ENCODE assay signal across 1 cellular context in the genomic region with DNA sequence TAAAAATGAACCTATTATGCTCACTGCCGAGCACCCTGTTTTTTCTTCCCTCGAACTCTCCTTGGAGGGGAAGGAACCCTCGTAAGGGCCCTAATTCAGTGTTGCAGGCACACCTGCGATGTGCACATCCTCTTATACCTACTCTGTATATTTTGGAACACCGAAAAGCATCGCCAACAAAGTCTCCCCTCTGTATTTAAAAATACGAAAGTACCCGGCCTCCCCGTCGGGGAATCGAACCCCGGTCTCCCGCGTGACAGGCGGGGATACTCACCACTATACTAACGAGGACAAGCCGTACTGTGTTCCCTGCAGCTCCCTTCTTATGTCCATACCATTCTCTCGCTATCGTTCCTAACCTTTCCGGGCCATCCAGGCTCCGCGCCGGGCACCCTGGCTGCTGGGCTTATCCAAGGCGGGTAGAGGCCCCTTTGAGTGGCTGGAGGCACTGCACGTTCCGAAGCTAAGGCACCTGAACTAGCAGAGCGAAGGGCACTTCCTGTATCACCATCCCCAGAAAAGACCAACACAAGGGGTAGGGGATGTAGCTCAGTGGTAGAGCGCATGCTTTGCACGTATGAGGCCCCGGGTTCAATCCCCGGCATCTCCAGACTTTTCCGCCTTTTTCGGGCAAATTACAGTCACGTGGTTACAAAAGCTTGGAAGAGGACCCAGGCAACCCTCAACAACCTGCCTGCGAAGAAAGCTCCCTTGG.
TF ChIP-seq lines count a peak whose summit lies in the region.

No MANE protein-coding gene starts in this region.

TF ChIP-seq in GM12878, 131 proteins besides CTCF, POLR2A, EP300 and RAD21 (continued from another document and continues in another):
- TF ChIP-seq, protein P1, sequence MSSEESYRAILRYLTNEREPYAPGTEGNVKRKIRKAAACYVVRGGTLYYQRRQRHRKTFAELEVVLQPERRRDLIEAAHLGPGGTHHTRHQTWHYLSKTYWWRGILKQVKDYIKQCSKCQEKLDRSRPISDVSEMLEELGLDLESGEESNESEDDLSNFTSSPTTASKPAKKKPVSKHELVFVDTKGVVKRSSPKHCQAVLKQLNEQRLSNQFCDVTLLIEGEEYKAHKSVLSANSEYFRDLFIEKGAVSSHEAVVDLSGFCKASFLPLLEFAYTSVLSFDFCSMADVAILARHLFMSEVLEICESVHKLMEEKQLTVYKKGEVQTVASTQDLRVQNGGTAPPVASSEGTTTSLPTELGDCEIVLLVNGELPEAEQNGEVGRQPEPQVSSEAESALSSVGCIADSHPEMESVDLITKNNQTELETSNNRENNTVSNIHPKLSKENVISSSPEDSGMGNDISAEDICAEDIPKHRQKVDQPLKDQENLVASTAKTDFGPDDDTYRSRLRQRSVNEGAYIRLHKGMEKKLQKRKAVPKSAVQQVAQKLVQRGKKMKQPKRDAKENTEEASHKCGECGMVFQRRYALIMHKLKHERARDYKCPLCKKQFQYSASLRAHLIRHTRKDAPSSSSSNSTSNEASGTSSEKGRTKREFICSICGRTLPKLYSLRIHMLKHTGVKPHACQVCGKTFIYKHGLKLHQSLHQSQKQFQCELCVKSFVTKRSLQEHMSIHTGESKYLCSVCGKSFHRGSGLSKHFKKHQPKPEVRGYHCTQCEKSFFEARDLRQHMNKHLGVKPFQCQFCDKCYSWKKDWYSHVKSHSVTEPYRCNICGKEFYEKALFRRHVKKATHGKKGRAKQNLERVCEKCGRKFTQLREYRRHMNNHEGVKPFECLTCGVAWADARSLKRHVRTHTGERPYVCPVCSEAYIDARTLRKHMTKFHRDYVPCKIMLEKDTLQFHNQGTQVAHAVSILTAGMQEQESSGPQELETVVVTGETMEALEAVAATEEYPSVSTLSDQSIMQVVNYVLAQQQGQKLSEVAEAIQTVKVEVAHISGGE (CRISPR knock-in tag; IDR thresholded peaks at IDR 0.05), result peak; percentile 43; the same call in 1 of the 2 replicates
- TF ChIP-seq RUNX3 (IDR thresholded peaks at IDR 0.05; ENCODE audit: low read length) (peak; percentile 40; the same call in 1 of the 2 replicates), CREM (IDR thresholded peaks at IDR 0.05; ENCODE audit: low read depth) (0 out of 2 replicates have a peak, but pooled peaks have one; percentile 14), DPF2 (IDR thresholded peaks at IDR 0.05) (no peak), NR2F1 (conservative IDR thresholded peaks at IDR 0.05) (peak; percentile 46; the same call in 1 of the 2 replicates), YY1 (IDR thresholded peaks at IDR 0.05; ENCODE audit: low read depth, low read length) (peak; percentile 58), SPI1 (IDR thresholded peaks at IDR 0.05; ENCODE audit: borderline replicate concordance, insufficient read depth, low read depth, low read length) (peak; percentile 60; the same call in 1 of the 2 replicates), STAT1 (conservative IDR thresholded peaks at IDR 0.05) (peak; percentile 96; the same call in 1 of the 2 replicates), TARDBP (IDR thresholded peaks at IDR 0.05; ENCODE audit: borderline replicate concordance) (peak; percentile 90; the same call in 1 of the 2 replicates), NFYA (IDR thresholded peaks at IDR 0.05; ENCODE audit: borderline replicate concordance, low read depth, low read length) (no peak), ZNF622 (IDR thresholded peaks at IDR 0.05) (no peak), SMAD1 (IDR thresholded peaks at IDR 0.05; ENCODE audit: low read depth, partially characterized antibody) (no peak), EED (IDR thresholded peaks at IDR 0.05; ENCODE audit: low read depth) (peak; percentile 62), PAX5 (IDR thresholded peaks at IDR 0.05; ENCODE audit: borderline replicate concordance, low read depth, low read length) (0 out of 2 replicates have a peak, but pooled peaks have one; percentile 30), TCF12 (IDR thresholded peaks at IDR 0.05; ENCODE audit: low read depth, low read length) (no peak), GATAD2B (conservative IDR thresholded peaks at IDR 0.05; ENCODE audit: low read depth) (peak; percentile 84; the same call in 1 of the 2 replicates), RELA (IDR thresholded peaks at IDR 0.05; ENCODE audit: borderline replicate concordance, partially characterized antibody) (peak; percentile 77), TCF7 (IDR thresholded peaks at IDR 0.05; ENCODE audit: borderline replicate concordance) (peak; percentile 58; the same call in 1 of the 2 replicates), MYB (IDR thresholded peaks at IDR 0.05; ENCODE audit: borderline replicate concordance, low read depth, low read length) (no peak), BACH1 (IDR thresholded peaks at IDR 0.05; ENCODE audit: borderline replicate concordance) (peak; percentile 12; the same call in 1 of the 2 replicates), IKZF1 (conservative IDR thresholded peaks at IDR 0.05) (peak; percentile 88), SREBF1 (IDR thresholded peaks at IDR 0.05; ENCODE audit: low read length) (no peak), TBL1XR1 (IDR thresholded peaks at IDR 0.05; ENCODE audit: low read depth, low read length) (peak; percentile 76; the same call in 1 of the 2 replicates), MEF2B (IDR thresholded peaks at IDR 0.05; ENCODE audit: partially characterized antibody, poor library complexity, severe bottlenecking) (peak; percentile 39), FOS (IDR thresholded peaks at IDR 0.05; ENCODE audit: borderline replicate concordance, extremely low read depth, insufficient read length) (no peak), BHLHE40 (IDR thresholded peaks at IDR 0.05; ENCODE audit: borderline replicate concordance in 1 of 2, low read depth in 2 of 2, low read length in 1 of 2) (peak in 1 of 2 experiments; percentile 36; a peak in 1 of 4 replicates), MXI1 (IDR thresholded peaks at IDR 0.05; ENCODE audit: low read depth, low read length) (no peak; the same call in 1 of the 2 replicates), POLR2AphosphoS2 (IDR thresholded peaks at IDR 0.05; ENCODE audit: low read depth, low read length) (no peak), MTA3 (IDR thresholded peaks at IDR 0.05; ENCODE audit: borderline replicate concordance, low read length) (peak; percentile 73; the same call in 1 of the 2 replicates), JUNB (IDR thresholded peaks at IDR 0.05) (peak; percentile 21; the same call in 1 of the 2 replicates), KLF5 (IDR thresholded peaks at IDR 0.05; ENCODE audit: partially characterized antibody) (peak; percentile 91), FOXK2 (IDR thresholded peaks at IDR 0.05) (no peak; the same call in none of the 2 replicates)
- TF ChIP-seq, protein P2, sequence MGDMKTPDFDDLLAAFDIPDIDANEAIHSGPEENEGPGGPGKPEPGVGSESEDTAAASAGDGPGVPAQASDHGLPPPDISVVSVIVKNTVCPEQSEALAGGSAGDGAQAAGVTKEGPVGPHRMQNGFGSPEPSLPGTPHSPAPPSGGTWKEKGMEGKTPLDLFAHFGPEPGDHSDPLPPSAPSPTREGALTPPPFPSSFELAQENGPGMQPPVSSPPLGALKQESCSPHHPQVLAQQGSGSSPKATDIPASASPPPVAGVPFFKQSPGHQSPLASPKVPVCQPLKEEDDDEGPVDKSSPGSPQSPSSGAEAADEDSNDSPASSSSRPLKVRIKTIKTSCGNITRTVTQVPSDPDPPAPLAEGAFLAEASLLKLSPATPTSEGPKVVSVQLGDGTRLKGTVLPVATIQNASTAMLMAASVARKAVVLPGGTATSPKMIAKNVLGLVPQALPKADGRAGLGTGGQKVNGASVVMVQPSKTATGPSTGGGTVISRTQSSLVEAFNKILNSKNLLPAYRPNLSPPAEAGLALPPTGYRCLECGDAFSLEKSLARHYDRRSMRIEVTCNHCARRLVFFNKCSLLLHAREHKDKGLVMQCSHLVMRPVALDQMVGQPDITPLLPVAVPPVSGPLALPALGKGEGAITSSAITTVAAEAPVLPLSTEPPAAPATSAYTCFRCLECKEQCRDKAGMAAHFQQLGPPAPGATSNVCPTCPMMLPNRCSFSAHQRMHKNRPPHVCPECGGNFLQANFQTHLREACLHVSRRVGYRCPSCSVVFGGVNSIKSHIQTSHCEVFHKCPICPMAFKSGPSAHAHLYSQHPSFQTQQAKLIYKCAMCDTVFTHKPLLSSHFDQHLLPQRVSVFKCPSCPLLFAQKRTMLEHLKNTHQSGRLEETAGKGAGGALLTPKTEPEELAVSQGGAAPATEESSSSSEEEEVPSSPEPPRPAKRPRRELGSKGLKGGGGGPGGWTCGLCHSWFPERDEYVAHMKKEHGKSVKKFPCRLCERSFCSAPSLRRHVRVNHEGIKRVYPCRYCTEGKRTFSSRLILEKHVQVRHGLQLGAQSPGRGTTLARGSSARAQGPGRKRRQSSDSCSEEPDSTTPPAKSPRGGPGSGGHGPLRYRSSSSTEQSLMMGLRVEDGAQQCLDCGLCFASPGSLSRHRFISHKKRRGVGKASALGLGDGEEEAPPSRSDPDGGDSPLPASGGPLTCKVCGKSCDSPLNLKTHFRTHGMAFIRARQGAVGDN (IDR thresholded peaks at IDR 0.05), result peak; percentile 20; the same call in 1 of the 2 replicates
- TF ChIP-seq, protein P3, sequence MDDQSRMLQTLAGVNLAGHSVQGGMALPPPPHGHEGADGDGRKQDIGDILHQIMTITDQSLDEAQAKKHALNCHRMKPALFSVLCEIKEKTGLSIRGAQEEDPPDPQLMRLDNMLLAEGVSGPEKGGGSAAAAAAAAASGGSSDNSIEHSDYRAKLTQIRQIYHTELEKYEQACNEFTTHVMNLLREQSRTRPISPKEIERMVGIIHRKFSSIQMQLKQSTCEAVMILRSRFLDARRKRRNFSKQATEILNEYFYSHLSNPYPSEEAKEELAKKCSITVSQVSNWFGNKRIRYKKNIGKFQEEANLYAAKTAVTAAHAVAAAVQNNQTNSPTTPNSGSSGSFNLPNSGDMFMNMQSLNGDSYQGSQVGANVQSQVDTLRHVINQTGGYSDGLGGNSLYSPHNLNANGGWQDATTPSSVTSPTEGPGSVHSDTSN (IDR thresholded peaks at IDR 0.05; ENCODE audit: insufficient replicate concordance, low read depth, low read length), result no peak
- TF ChIP-seq, protein P4, sequence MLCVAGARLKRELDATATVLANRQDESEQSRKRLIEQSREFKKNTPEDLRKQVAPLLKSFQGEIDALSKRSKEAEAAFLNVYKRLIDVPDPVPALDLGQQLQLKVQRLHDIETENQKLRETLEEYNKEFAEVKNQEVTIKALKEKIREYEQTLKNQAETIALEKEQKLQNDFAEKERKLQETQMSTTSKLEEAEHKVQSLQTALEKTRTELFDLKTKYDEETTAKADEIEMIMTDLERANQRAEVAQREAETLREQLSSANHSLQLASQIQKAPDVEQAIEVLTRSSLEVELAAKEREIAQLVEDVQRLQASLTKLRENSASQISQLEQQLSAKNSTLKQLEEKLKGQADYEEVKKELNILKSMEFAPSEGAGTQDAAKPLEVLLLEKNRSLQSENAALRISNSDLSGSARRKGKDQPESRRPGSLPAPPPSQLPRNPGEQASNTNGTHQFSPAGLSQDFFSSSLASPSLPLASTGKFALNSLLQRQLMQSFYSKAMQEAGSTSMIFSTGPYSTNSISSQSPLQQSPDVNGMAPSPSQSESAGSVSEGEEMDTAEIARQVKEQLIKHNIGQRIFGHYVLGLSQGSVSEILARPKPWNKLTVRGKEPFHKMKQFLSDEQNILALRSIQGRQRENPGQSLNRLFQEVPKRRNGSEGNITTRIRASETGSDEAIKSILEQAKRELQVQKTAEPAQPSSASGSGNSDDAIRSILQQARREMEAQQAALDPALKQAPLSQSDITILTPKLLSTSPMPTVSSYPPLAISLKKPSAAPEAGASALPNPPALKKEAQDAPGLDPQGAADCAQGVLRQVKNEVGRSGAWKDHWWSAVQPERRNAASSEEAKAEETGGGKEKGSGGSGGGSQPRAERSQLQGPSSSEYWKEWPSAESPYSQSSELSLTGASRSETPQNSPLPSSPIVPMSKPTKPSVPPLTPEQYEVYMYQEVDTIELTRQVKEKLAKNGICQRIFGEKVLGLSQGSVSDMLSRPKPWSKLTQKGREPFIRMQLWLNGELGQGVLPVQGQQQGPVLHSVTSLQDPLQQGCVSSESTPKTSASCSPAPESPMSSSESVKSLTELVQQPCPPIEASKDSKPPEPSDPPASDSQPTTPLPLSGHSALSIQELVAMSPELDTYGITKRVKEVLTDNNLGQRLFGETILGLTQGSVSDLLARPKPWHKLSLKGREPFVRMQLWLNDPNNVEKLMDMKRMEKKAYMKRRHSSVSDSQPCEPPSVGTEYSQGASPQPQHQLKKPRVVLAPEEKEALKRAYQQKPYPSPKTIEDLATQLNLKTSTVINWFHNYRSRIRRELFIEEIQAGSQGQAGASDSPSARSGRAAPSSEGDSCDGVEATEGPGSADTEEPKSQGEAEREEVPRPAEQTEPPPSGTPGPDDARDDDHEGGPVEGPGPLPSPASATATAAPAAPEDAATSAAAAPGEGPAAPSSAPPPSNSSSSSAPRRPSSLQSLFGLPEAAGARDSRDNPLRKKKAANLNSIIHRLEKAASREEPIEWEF (IDR thresholded peaks at IDR 0.05; ENCODE audit: insufficient replicate concordance, low read depth, low read length), result no peak
- TF ChIP-seq, protein P5, sequence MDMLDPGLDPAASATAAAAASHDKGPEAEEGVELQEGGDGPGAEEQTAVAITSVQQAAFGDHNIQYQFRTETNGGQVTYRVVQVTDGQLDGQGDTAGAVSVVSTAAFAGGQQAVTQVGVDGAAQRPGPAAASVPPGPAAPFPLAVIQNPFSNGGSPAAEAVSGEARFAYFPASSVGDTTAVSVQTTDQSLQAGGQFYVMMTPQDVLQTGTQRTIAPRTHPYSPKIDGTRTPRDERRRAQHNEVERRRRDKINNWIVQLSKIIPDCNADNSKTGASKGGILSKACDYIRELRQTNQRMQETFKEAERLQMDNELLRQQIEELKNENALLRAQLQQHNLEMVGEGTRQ (IDR thresholded peaks at IDR 0.05; ENCODE audit: borderline replicate concordance, low read depth, low read length), result no peak
- TF ChIP-seq, protein P6, sequence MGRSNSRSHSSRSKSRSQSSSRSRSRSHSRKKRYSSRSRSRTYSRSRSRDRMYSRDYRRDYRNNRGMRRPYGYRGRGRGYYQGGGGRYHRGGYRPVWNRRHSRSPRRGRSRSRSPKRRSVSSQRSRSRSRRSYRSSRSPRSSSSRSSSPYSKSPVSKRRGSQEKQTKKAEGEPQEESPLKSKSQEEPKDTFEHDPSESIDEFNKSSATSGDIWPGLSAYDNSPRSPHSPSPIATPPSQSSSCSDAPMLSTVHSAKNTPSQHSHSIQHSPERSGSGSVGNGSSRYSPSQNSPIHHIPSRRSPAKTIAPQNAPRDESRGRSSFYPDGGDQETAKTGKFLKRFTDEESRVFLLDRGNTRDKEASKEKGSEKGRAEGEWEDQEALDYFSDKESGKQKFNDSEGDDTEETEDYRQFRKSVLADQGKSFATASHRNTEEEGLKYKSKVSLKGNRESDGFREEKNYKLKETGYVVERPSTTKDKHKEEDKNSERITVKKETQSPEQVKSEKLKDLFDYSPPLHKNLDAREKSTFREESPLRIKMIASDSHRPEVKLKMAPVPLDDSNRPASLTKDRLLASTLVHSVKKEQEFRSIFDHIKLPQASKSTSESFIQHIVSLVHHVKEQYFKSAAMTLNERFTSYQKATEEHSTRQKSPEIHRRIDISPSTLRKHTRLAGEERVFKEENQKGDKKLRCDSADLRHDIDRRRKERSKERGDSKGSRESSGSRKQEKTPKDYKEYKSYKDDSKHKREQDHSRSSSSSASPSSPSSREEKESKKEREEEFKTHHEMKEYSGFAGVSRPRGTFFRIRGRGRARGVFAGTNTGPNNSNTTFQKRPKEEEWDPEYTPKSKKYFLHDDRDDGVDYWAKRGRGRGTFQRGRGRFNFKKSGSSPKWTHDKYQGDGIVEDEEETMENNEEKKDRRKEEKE (IDR thresholded peaks at IDR 0.05), result no peak; the same call in 1 of the 2 replicates
- TF ChIP-seq, protein P7, sequence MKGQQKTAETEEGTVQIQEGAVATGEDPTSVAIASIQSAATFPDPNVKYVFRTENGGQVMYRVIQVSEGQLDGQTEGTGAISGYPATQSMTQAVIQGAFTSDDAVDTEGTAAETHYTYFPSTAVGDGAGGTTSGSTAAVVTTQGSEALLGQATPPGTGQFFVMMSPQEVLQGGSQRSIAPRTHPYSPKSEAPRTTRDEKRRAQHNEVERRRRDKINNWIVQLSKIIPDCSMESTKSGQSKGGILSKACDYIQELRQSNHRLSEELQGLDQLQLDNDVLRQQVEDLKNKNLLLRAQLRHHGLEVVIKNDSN (IDR thresholded peaks at IDR 0.05; ENCODE audit: borderline replicate concordance, extremely low read length, insufficient read depth, low read depth, low read length), result no peak
